Comparison of ENCODE assay signal across 1 cellular context in the genomic region with DNA sequence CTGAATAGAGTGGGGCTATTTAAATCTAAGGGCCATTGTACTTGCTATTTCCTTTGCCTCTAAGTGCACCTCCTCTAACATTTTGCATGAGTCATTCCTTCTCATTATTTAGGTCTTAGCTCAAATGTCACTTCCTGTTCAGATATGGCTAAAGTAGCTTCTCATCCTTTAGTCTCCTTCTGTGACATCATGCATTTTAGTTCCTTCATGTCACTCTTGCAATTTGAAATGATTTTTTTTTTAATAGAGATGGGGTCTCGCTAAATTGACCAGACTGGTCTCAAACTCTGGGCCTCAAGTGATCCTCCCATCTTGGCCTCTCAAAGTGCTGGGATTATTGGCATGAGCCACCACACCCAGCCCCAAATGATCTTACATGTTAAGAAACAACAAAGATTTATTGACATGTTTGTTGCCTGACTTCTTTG.
A peak's percentile ranks its signal among the peaks of the same experiment; 100 is the strongest.
TF ChIP-seq lines count a peak whose summit lies in the region.

No MANE protein-coding gene starts in this region.

TF ChIP-seq in K562, 482 proteins besides CTCF, POLR2A, EP300 and RAD21 (continued from another document and continues in another):
- TF ChIP-seq PKNOX1 (IDR thresholded peaks at IDR 0.05) (peak; percentile 85), SRF (CRISPR knock-in tag; IDR thresholded peaks at IDR 0.05) (peak in 1 of 2 experiments; percentile 89; a peak in 1 of 4 replicates), TARDBP (IDR thresholded peaks at IDR 0.05) (peak; percentile 59; the same call in 1 of the 2 replicates), PHF20 (IDR thresholded peaks at IDR 0.05; ENCODE audit: partially characterized antibody) (no peak), CEBPG (CRISPR knock-in tag; IDR thresholded peaks at IDR 0.05) (0 out of 2 replicates have a peak, but pooled peaks have one; percentile 22), CEBPG (tag; conservative IDR thresholded peaks at IDR 0.05 in 1 of 2, IDR thresholded peaks at IDR 0.05 in 1 of 2) (no peak; a peak in 1 of 4 replicates), SPI1 (IDR thresholded peaks at IDR 0.05; ENCODE audit: borderline replicate concordance, low read depth, low read length) (peak; percentile 77), TEAD4 (IDR thresholded peaks at IDR 0.05; ENCODE audit: low read length) (peak; percentile 44; the same call in 1 of the 2 replicates), TEAD4 (CRISPR knock-in tag; IDR thresholded peaks at IDR 0.05; ENCODE audit: borderline replicate concordance) (no peak), FOXM1 (IDR thresholded peaks at IDR 0.05; ENCODE audit: low read depth) (no peak; the same call in 1 of the 2 replicates), FOXM1 (CRISPR knock-in tag; IDR thresholded peaks at IDR 0.05; ENCODE audit: low read depth) (no peak), ARID1B (IDR thresholded peaks at IDR 0.05) (peak; percentile 82), ZNF778 (CRISPR knock-in tag; IDR thresholded peaks at IDR 0.05) (no peak), JUN (IDR thresholded peaks at IDR 0.05; ENCODE audit: borderline replicate concordance, low read depth, low read length) (peak; percentile 88), JUN (CRISPR knock-in tag; IDR thresholded peaks at IDR 0.05; ENCODE audit: borderline replicate concordance) (no peak), ZNF717 (CRISPR knock-in tag; IDR thresholded peaks at IDR 0.05) (no peak), ZFP30 (CRISPR knock-in tag; IDR thresholded peaks at IDR 0.05; ENCODE audit: borderline replicate concordance) (no peak), NFE2L1 (tag; IDR thresholded peaks at IDR 0.05; ENCODE audit: borderline replicate concordance, low read depth) (peak; percentile 50; the same call in 1 of the 2 replicates), ZNF766 (CRISPR knock-in tag; conservative IDR thresholded peaks at IDR 0.05) (0 out of 2 replicates have a peak, but pooled peaks have one; percentile 50), ZNF707 (CRISPR knock-in tag; conservative IDR thresholded peaks at IDR 0.05) (no peak), BACH1 (tag; IDR thresholded peaks at IDR 0.05) (peak; percentile 72; the same call in 1 of the 2 replicates), C11orf30 (IDR thresholded peaks at IDR 0.05; ENCODE audit: low read depth) (peak; percentile 92), SMC3 (conservative IDR thresholded peaks at IDR 0.05; ENCODE audit: insufficient read depth, low read depth, low read length) (no peak), HOXB6 (CRISPR knock-in tag; IDR thresholded peaks at IDR 0.05; ENCODE audit: borderline replicate concordance) (no peak), ZEB2 (IDR thresholded peaks at IDR 0.05) (peak; percentile 37; the same call in 1 of the 2 replicates), NR3C1 (CRISPR knock-in tag; IDR thresholded peaks at IDR 0.05) (no peak), NCOA1 (IDR thresholded peaks at IDR 0.05; ENCODE audit: low read depth) (peak; percentile 88), ZBTB7A (IDR thresholded peaks at IDR 0.05; ENCODE audit: borderline replicate concordance, control insufficient read depth, low read depth, low read length) (no peak), GABPB1 (CRISPR knock-in tag; IDR thresholded peaks at IDR 0.05) (peak; percentile 86), CTBP1 (IDR thresholded peaks at IDR 0.05; ENCODE audit: borderline replicate concordance) (peak; percentile 32; the same call in 1 of the 2 replicates), EZH2 (IDR thresholded peaks at IDR 0.05; ENCODE audit: borderline replicate concordance, low read depth, low read length) (no peak), TFE3 (CRISPR knock-in tag; IDR thresholded peaks at IDR 0.05) (no peak), ZNF384 (IDR thresholded peaks at IDR 0.05; ENCODE audit: low read depth, low read length) (peak; percentile 63; the same call in 1 of the 2 replicates), GATA2 (CRISPR knock-in tag; IDR thresholded peaks at IDR 0.05) (no peak), YY1 (IDR thresholded peaks at IDR 0.05; ENCODE audit: borderline replicate concordance in 1 of 3, control insufficient read depth in 1 of 3, extremely low read depth in 1 of 3, insufficient read depth in 3 of 3, insufficient read length in 1 of 3, insufficient replicate concordance in 2 of 3, low read depth in 1 of 3, low read length in 2 of 3) (no peak), ETS1 (conservative IDR thresholded peaks at IDR 0.05; ENCODE audit: control insufficient read depth, low read depth, low read length) (no peak), MEIS2 (IDR thresholded peaks at IDR 0.05; ENCODE audit: partially characterized antibody) (peak; percentile 76), CCNT2 (IDR thresholded peaks at IDR 0.05; ENCODE audit: borderline replicate concordance, extremely low read depth, insufficient read length, low read depth, low read length) (no peak), SRSF9 (IDR thresholded peaks at IDR 0.05; ENCODE audit: borderline replicate concordance, low read depth, low read length) (no peak), ETV1 (tag; conservative IDR thresholded peaks at IDR 0.05; ENCODE audit: low read depth) (peak; percentile 78), NR1H2 (CRISPR knock-in tag; IDR thresholded peaks at IDR 0.05) (no peak), TEAD2 (tag; IDR thresholded peaks at IDR 0.05) (no peak), BHLHE40 (IDR thresholded peaks at IDR 0.05; ENCODE audit: low read length) (no peak), ZNF212 (CRISPR knock-in tag; IDR thresholded peaks at IDR 0.05) (no peak), RB1 (IDR thresholded peaks at IDR 0.05; ENCODE audit: low read depth) (no peak), LEF1 (IDR thresholded peaks at IDR 0.05) (peak; percentile 68; the same call in 1 of the 2 replicates), SAP30 (IDR thresholded peaks at IDR 0.05; ENCODE audit: borderline replicate concordance, insufficient read depth, low read depth, low read length, poor library complexity, severe bottlenecking) (no peak), PPARD (CRISPR knock-in tag; IDR thresholded peaks at IDR 0.05) (no peak)
- TF ChIP-seq, protein P1, sequence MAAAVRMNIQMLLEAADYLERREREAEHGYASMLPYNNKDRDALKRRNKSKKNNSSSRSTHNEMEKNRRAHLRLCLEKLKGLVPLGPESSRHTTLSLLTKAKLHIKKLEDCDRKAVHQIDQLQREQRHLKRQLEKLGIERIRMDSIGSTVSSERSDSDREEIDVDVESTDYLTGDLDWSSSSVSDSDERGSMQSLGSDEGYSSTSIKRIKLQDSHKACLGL (CRISPR knock-in tag; IDR thresholded peaks at IDR 0.05; ENCODE audit: borderline replicate concordance, poor library complexity, severe bottlenecking), result no peak
- TF ChIP-seq, protein P2, sequence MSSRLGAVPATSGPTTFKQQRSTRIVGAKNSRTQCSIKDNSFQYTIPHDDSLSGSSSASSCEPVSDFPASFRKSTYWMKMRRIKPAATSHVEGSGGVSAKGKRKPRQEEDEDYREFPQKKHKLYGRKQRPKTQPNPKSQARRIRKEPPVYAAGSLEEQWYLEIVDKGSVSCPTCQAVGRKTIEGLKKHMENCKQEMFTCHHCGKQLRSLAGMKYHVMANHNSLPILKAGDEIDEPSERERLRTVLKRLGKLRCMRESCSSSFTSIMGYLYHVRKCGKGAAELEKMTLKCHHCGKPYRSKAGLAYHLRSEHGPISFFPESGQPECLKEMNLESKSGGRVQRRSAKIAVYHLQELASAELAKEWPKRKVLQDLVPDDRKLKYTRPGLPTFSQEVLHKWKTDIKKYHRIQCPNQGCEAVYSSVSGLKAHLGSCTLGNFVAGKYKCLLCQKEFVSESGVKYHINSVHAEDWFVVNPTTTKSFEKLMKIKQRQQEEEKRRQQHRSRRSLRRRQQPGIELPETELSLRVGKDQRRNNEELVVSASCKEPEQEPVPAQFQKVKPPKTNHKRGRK (tag; IDR thresholded peaks at IDR 0.05), result no peak
- TF ChIP-seq, protein P3, sequence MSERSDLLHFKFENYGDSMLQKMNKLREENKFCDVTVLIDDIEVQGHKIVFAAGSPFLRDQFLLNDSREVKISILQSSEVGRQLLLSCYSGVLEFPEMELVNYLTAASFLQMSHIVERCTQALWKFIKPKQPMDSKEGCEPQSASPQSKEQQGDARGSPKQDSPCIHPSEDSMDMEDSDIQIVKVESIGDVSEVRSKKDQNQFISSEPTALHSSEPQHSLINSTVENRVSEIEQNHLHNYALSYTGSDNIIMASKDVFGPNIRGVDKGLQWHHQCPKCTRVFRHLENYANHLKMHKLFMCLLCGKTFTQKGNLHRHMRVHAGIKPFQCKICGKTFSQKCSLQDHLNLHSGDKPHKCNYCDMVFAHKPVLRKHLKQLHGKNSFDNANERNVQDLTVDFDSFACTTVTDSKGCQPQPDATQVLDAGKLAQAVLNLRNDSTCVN (CRISPR knock-in tag; IDR thresholded peaks at IDR 0.05), result no peak
- TF ChIP-seq, protein P4, sequence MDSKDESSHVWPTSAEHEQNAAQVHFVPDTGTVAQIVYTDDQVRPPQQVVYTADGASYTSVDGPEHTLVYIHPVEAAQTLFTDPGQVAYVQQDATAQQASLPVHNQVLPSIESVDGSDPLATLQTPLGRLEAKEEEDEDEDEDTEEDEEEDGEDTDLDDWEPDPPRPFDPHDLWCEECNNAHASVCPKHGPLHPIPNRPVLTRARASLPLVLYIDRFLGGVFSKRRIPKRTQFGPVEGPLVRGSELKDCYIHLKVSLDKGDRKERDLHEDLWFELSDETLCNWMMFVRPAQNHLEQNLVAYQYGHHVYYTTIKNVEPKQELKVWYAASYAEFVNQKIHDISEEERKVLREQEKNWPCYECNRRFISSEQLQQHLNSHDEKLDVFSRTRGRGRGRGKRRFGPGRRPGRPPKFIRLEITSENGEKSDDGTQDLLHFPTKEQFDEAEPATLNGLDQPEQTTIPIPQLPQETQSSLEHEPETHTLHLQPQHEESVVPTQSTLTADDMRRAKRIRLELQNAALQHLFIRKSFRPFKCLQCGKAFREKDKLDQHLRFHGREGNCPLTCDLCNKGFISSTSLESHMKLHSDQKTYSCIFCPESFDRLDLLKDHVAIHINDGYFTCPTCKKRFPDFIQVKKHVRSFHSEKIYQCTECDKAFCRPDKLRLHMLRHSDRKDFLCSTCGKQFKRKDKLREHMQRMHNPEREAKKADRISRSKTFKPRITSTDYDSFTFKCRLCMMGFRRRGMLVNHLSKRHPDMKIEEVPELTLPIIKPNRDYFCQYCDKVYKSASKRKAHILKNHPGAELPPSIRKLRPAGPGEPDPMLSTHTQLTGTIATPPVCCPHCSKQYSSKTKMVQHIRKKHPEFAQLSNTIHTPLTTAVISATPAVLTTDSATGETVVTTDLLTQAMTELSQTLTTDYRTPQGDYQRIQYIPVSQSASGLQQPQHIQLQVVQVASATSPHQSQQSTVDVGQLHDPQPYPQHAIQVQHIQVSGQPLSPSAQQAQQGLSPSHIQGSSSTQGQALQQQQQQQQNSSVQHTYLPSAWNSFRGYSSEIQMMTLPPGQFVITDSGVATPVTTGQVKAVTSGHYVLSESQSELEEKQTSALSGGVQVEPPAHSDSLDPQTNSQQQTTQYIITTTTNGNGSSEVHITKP (IDR thresholded peaks at IDR 0.05; ENCODE audit: partially characterized antibody), result peak; percentile 44
- TF ChIP-seq, protein P5, sequence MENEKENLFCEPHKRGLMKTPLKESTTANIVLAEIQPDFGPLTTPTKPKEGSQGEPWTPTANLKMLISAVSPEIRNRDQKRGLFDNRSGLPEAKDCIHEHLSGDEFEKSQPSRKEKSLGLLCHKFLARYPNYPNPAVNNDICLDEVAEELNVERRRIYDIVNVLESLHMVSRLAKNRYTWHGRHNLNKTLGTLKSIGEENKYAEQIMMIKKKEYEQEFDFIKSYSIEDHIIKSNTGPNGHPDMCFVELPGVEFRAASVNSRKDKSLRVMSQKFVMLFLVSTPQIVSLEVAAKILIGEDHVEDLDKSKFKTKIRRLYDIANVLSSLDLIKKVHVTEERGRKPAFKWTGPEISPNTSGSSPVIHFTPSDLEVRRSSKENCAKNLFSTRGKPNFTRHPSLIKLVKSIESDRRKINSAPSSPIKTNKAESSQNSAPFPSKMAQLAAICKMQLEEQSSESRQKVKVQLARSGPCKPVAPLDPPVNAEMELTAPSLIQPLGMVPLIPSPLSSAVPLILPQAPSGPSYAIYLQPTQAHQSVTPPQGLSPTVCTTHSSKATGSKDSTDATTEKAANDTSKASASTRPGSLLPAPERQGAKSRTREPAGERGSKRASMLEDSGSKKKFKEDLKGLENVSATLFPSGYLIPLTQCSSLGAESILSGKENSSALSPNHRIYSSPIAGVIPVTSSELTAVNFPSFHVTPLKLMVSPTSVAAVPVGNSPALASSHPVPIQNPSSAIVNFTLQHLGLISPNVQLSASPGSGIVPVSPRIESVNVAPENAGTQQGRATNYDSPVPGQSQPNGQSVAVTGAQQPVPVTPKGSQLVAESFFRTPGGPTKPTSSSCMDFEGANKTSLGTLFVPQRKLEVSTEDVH (IDR thresholded peaks at IDR 0.05; ENCODE audit: low read depth, partially characterized antibody), result peak; percentile 28
